Comparison of ENCODE assay signal across 31 cellular contexts in genomic region chr19:3476830-3477229, GRCh38. TPM values are rescaled to one million over a fixed set of nuclear protein-coding genes. Genes with fewer than 3 reads are reported as not detected.
"Had no signal": no experiment of that assay in that cellular context is flagged by ENCODE, and none has a peak within 500 bp of the region (broad histone marks: within the 10 kb centered on the region; RNA-seq: fewer than 3 reads in every experiment).

No MANE protein-coding gene starts in this region.

- H3K4me3 ChIP-seq: ascending aorta, cardiac muscle cell had no signal

- ATAC-seq: activated CD8-positive, alpha-beta T cell treated with anti-CD3 and anti-CD28 coated beads for 36 hours; activated naive CD8-positive, alpha-beta T cell treated with anti-CD3 and anti-CD28 coated beads, Interleukin-2, amount 50 U/mL, for 24 hours; activated T-cell treated with anti-CD3 and anti-CD28 coated beads, Interleukin-2, amount 50 U/mL, for 4 hours had no signal

- H3K27ac ChIP-seq: ascending aorta, cardiac muscle cell, VCaP had no signal

- H3K36me3 ChIP-seq: ascending aorta, cardiac muscle cell had no signal

- H3K9me3 ChIP-seq: ascending aorta had no signal

- H3K27me3 ChIP-seq: cardiac muscle cell had no signal

- FAIRE-seq: TTC549 had no signal

- DNase-seq: activated B cell treated with CpG ODN at 0.5 μM for 24 hours; activated CD4-positive, alpha-beta memory T cell treated with anti-CD3 and anti-CD28 coated beads for 36 hours; activated CD4-positive, alpha-beta T cell treated with anti-CD3 and anti-CD28 coated beads for 4 hours; activated CD4-positive, alpha-beta T cell treated with anti-CD3 and anti-CD28 coated beads, Interleukin-2, amount 10 ng/mL, durations not matched to agents 24 days and 14 days; activated CD4-positive, alpha-beta T cell treated with anti-CD3 and anti-CD28 coated beads, Interleukin-2, amount 50 U/mL, for 1 hour; activated CD4-positive, alpha-beta T cell treated with anti-CD3 and anti-CD28 coated beads, Interleukin-2, amount 50 U/mL, for 4 hours; activated CD4-positive, CD25-positive, alpha-beta regulatory T cell treated with anti-CD3 and anti-CD28 coated beads, Interleukin-2, amount 50 U/mL, for 72 hours; activated CD8-positive, alpha-beta memory T cell treated with anti-CD3 and anti-CD28 coated beads, Interleukin-2, amount 50 U/mL, for 4 hours; activated CD8-positive, alpha-beta T cell treated with anti-CD3 and anti-CD28 coated beads for 36 hours; activated effector memory CD4-positive, alpha-beta T cell treated with Interleukin-2 at 50 U/mL for 16 hours; activated gamma-delta T cell; activated naive CD4-positive, alpha-beta T cell treated with anti-CD3 and anti-CD28 coated beads, Interleukin-2, amount 10 ng/mL, durations not matched to agents 7 days and 5 days; activated naive CD4-positive, alpha-beta T cell treated with Interleukin-2 at 50 U/mL for 16 hours; activated naive CD8-positive, alpha-beta T cell treated with anti-CD3 and anti-CD28 coated beads, Interleukin-2, amount 10 ng/mL, durations not matched to agents 7 days and 5 days; activated naive CD8-positive, alpha-beta T cell treated with anti-CD3 and anti-CD28 coated beads, Interleukin-2, amount 50 U/mL, for 24 hours; activated T-cell treated with anti-CD3 and anti-CD28 coated beads, Interleukin-2, amount 50 U/mL, for 1 hour; activated T-cell treated with anti-CD3 and anti-CD28 coated beads, Interleukin-2, amount 50 U/mL, for 4 hours; amygdala; anterior cingulate cortex; cerebellar nuclear complex; T-helper 2 cell; T-helper 9 cell had no signal

RNA-seq across cellular contexts. Expression of gene SMIM24, which starts 3.5 kb away (rescaled TPM):
- total RNA-seq: activated B cell treated with CpG ODN at 0.5 μM for 24 hours; activated CD4-positive, alpha-beta memory T cell treated with anti-CD3 and anti-CD28 coated beads for 36 hours; activated CD4-positive, alpha-beta T cell treated with anti-CD3 and anti-CD28 coated beads, Interleukin-2, amount 10 ng/mL, durations not matched to agents 24 days and 14 days; activated T-cell treated with anti-CD3 and anti-CD28 coated beads, Interleukin-2, amount 50 U/mL, for 4 hours; ascending aorta; bronchial epithelial cell; chondrocyte had no signal

RNA-seq across cellular contexts. Expression of gene SMIM44, which starts 6.4 kb away (rescaled TPM):
- total RNA-seq: activated B cell treated with CpG ODN at 0.5 μM for 24 hours; activated CD4-positive, alpha-beta memory T cell treated with anti-CD3 and anti-CD28 coated beads for 36 hours; activated CD4-positive, alpha-beta T cell treated with anti-CD3 and anti-CD28 coated beads, Interleukin-2, amount 10 ng/mL, durations not matched to agents 24 days and 14 days; activated CD8-positive, alpha-beta memory T cell treated with anti-CD3 and anti-CD28 coated beads for 36 hours; activated CD8-positive, alpha-beta T cell treated with anti-CD3 and anti-CD28 coated beads for 36 hours; activated naive CD8-positive, alpha-beta T cell treated with anti-CD3 and anti-CD28 coated beads, Interleukin-2, amount 10 ng/mL, durations not matched to agents 7 days and 5 days; activated T-cell treated with anti-CD3 and anti-CD28 coated beads, Interleukin-2, amount 50 U/mL, for 4 hours; activated T-helper 2 cell treated with anti-CD3 and anti-CD28 coated beads, Interferon-gamma antibody, Interleukin-2, Interleukin-4, amounts not matched to agents 10 μg/mL and 5 μg/mL and 100 μg/mL, durations not matched to agents 14 hours and 24 hours and 36 hours; ascending aorta; bronchial epithelial cell; cardiac muscle cell; chondrocyte had no signal
- polyA plus RNA-seq: adipose tissue, cardiac muscle cell had no signal
